19 cellular contexts compared by ENCODE assay signal in genomic region chr2:30200875-30201274, GRCh38. TPM values are rescaled to one million over a fixed set of nuclear protein-coding genes. Genes with fewer than 3 reads are reported as not detected.
DNase-seq lines count a peak whose midpoint lies in the region; TF ChIP-seq lines count a peak whose summit lies in the region.
"Had no signal": no experiment of that assay in that cellular context is flagged by ENCODE, and none has a peak within 500 bp of the region (broad histone marks: within the 10 kb centered on the region; RNA-seq: fewer than 3 reads in every experiment).

No MANE protein-coding gene starts in this region.

- no peaks in the 10 kb centered on the region for H3K9me3 ChIP-seq in SK-N-MC (ENCODE audit: low read depth, low read length)
- no peaks in the 10 kb centered on the region for H3K9me3 ChIP-seq in stomach
- H3K9me3 ChIP-seq: BE2C, BLaER1 had no signal

- H3K36me3 Mint-ChIP-seq in nephron (ENCODE audit: low read depth) = no peaks in the 10 kb centered on the region
- H3K36me3 Mint-ChIP-seq: CD14-positive monocyte; CD4-positive, alpha-beta memory T cell; CD4-positive, CD25-positive, alpha-beta regulatory T cell; CD8-positive, alpha-beta memory T cell had no signal

- H3K4me3 Mint-ChIP-seq in nephron = no peak overlapping the region
- H3K4me3 Mint-ChIP-seq: CD14-positive monocyte; CD4-positive, alpha-beta memory T cell; CD4-positive, CD25-positive, alpha-beta regulatory T cell; CD8-positive, alpha-beta memory T cell had no signal

- TF ChIP-seq CTCF in nephron (IDR thresholded peaks at IDR 0.05; ENCODE audit: unreplicated experiment in 3 of 3) = no peak
- no peak for TF ChIP-seq CTCF in stomach (IDR thresholded peaks at IDR 0.05)

- H3K27ac ChIP-seq in SK-N-MC = peak overlapping the region; percentile 83
- H3K27ac ChIP-seq in stomach = no peak overlapping the region
- H3K27ac ChIP-seq: BLaER1 had no signal

- no peak for TF ChIP-seq POLR2A in stomach (IDR thresholded peaks at IDR 0.05)

- peak overlapping the region in 2 of 3 experiments; percentile 35 to 96 for H3K27ac Mint-ChIP-seq in nephron
- H3K27ac Mint-ChIP-seq: CD14-positive monocyte; CD4-positive, CD25-positive, alpha-beta regulatory T cell had no signal

- peaks cover 5% of the 10 kb centered on the region for H3K27me3 Mint-ChIP-seq in nephron (ENCODE audit: low read depth)
- H3K27me3 Mint-ChIP-seq: CD4-positive, alpha-beta memory T cell; CD8-positive, alpha-beta memory T cell had no signal

- no peaks in the 10 kb centered on the region for H3K36me3 ChIP-seq in SK-N-MC (ENCODE audit: insufficient read depth, low read length)
- H3K36me3 ChIP-seq in stomach = no peaks in the 10 kb centered on the region
- H3K36me3 ChIP-seq: BE2C, BLaER1 had no signal

- H3K4me1 ChIP-seq in stomach = peaks cover 0 to 7% (median 2%) of the 10 kb centered on the region in 4 donors
- H3K4me1 ChIP-seq: BE2C had no signal

- WGBS in stomach, 5 donors = 74 to 80% (median 77%) methylated on average over 5 of the region's 5 CpGs

- H3K4me3 ChIP-seq in SK-N-MC (no peak overlapping the region), stomach (no peak overlapping the region)
- H3K4me3 ChIP-seq: BLaER1 had no signal

- no peak for TF ChIP-seq EP300 in stomach (IDR thresholded peaks at IDR 0.05)

- H3K9me3 Mint-ChIP-seq in nephron = no peaks in the 10 kb centered on the region
- H3K9me3 Mint-ChIP-seq: CD14-positive monocyte; CD4-positive, alpha-beta memory T cell; CD4-positive, CD25-positive, alpha-beta regulatory T cell; CD8-positive, alpha-beta memory T cell had no signal

- no peak overlapping the region for H3K9ac ChIP-seq in SK-N-MC (ENCODE audit: insufficient read length)
- H3K9ac ChIP-seq: BLaER1 had no signal

- intact Hi-C loops in stomach (cut with DNase I; ENCODE audit: low total_unique reads) = no loop called here

- H3K4me1 Mint-ChIP-seq in nephron = peaks cover 27% of the 10 kb centered on the region
- H3K4me1 Mint-ChIP-seq: CD4-positive, alpha-beta memory T cell had no signal

- H3K27me3 ChIP-seq in stomach = no peaks in the 10 kb centered on the region
- H3K27me3 ChIP-seq: BE2C, BLaER1 had no signal

- no peak for DNase-seq in SK-N-MC (ENCODE audit: low read depth, low spot score)
- DNase-seq in amniotic epithelial cell (ENCODE audit: low read depth) = peak; percentile 11
- peak; percentile 3 for DNase-seq in stomach
- no peak for DNase-seq in iPS-NIHi7 (ENCODE audit: extremely low spot score)
- no peak for DNase-seq in stimulated activated CD4-positive, alpha-beta T cell treated with anti-CD3 and anti-CD28 coated beads, Interleukin-2, amount 100 ng/mL, for 48 hours
- DNase-seq in KG1 (lab: John Stamatoyannopoulos, UW) = no peak
- DNase-seq: 8988T; ACHN; BE2C; C1 segment of cervical spinal cord; CD4-positive, alpha-beta memory T cell; CD4-positive, CD25-positive, alpha-beta regulatory T cell; CD8-positive, alpha-beta memory T cell; COR-L47; DMS79 treated with DMSO at 0.1 percent for 48 hours; GF-D8 had no signal

RNA-seq across cellular contexts. Expression of gene LBH, which starts 30.5 kb away (rescaled TPM):
- 10 to 100 TPM in 4 of 5 donors, 1 to 10 TPM in 1; 7.1 to 39.8 (median 18.5) TPM for total RNA-seq in stomach
- 10 to 100 TPM in 2 of 3 donors, 1 to 10 TPM in 1; 6.6 to 18.5 (median 15.4) TPM for polyA plus RNA-seq in stomach

RNA-seq across cellular contexts. Expression of gene YPEL5, which starts 54.1 kb away (rescaled TPM):
- 100 to 1,000 TPM in 2 of 5 donors, 10 to 100 TPM in 3; 17.7 to 192 (median 72.4) TPM for total RNA-seq in stomach
- polyA plus RNA-seq in stomach = 100 to 1,000 TPM in 1 of 3 donors, 10 to 100 TPM in 2; 53.6 to 103 (median 63.4) TPM

Comparison
In these comparisons a context has a peak if more than half of its experiments do, and no peak if none do; other contexts are left out.
1. DNase-seq: peak in amniotic epithelial cell (single experiment) and stomach (single experiment); none in SK-N-MC (single experiment), iPS-NIHi7 (single experiment), stimulated activated CD4-positive, alpha-beta T cell treated with anti-CD3 and anti-CD28 coated beads, Interleukin-2, amount 100 ng/mL, for 48 hours (0 of 2) and KG1 (single experiment).